Comparison of ENCODE assay signal across 8 cellular contexts in the genomic region with DNA sequence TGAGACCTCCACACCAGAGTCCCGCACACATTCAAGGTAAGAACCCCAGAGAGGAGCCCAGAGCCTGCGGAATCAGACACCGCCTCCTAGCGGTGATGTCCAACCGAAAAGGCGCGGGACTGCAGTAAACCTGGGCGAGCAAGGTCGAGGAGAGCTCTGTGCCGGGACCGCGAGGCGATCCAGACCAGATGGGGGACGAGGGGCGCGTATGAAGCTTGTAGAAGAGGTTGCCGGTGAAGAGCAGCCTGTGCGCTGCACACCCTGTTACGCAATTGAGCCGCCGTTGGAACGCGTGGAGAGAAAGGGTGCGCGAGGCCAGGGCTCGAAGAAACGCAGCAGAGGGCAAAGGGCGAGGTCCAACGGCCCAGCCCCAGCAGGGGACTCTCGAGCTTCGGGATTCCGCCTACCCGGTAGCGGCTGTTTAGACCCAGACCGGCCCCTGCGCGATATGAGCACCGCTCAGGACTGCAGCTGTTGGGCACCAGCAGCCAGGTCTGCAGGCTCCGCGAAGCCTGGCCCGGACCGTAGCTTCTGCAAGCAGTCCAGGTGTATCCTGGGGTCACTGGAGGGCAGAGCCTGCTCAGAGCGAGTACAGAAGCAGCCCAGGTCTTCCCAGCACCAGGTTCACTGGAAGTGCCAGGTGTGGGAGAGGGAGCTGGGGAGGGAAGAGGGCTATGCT.
DNase-seq lines count a peak whose midpoint lies in the region; ATAC-seq and TF ChIP-seq lines count a peak whose summit lies in the region.

No MANE protein-coding gene starts in this region.

- H2AK5ac ChIP-seq in trophoblast cell (ENCODE audit: low read length) = no peak overlapping the region

- H3K36me3 ChIP-seq in Caco-2 (ENCODE audit: control insufficient read depth, insufficient read depth, low read length) (no peaks in the 10 kb centered on the region), trophoblast cell (ENCODE audit: control insufficient read depth in 1 of 2, insufficient read depth in 2 of 2, low read length in 2 of 2) (no peaks in the 10 kb centered on the region)

- H3K27ac ChIP-seq in trophoblast cell (ENCODE audit: low read depth, low read length) = no peak overlapping the region

- H4K12ac ChIP-seq in trophoblast cell (ENCODE audit: low read depth, low read length) = no peak overlapping the region

- no peaks in the 10 kb centered on the region for H3K27me3 ChIP-seq in Caco-2 (replicated peaks; ENCODE audit: control insufficient read depth, insufficient read depth, low read length)
- H3K27me3 ChIP-seq in trophoblast cell (ENCODE audit: insufficient read depth, low read length) = no peaks in the 10 kb centered on the region

- DNase-seq in Caco-2 (peak; percentile 60 to 73), WTC11 (ENCODE audit: low spot score) (peak; percentile 89), fibroblast of pulmonary artery (ENCODE audit: low read depth) (peak; percentile 26), trophoblast cell (no peak), NCI-H187 (lab: John Stamatoyannopoulos, UW) (no peak), DMS79 (lab: John Stamatoyannopoulos, UW) (no peak), NCI-H510A (lab: John Stamatoyannopoulos, UW) (no peak)

- BruUV-seq in Caco-2 (replicated peaks; lab: Mats Ljungman, UMichigan) = no TSS peak

- H3K4ac ChIP-seq in trophoblast cell (ENCODE audit: low read depth, low read length) = no peak overlapping the region

- no peak overlapping the region for H3K14ac ChIP-seq in trophoblast cell (ENCODE audit: low read length)

- H3K27me3 Mint-ChIP-seq in Caco-2 (ENCODE audit: insufficient read depth, unreplicated experiment) (peaks cover 16% of the 10 kb centered on the region), WTC11 (ENCODE audit: low read depth) (peaks cover 21% of the 10 kb centered on the region)

- H3K4me3 ChIP-seq in Caco-2 (ENCODE audit: low read depth, low read length) = peak overlapping the region; percentile 26
- H3K4me3 ChIP-seq in fibroblast of pulmonary artery (replicated peaks; ENCODE audit: low read depth, low read length) = no peak overlapping the region
- H3K4me3 ChIP-seq in trophoblast cell (ENCODE audit: low read depth, low read length) = no peak overlapping the region

- no peaks in the 10 kb centered on the region for H3K9me3 ChIP-seq in Caco-2
- H3K9me3 ChIP-seq in trophoblast cell (ENCODE audit: insufficient read depth, low read depth, low read length) = no peaks in the 10 kb centered on the region

- no peak overlapping the region for H2BK120ac ChIP-seq in trophoblast cell (ENCODE audit: insufficient read depth, low read length, poor library complexity)

- no peak overlapping the region for H4K91ac ChIP-seq in trophoblast cell (ENCODE audit: low read depth, low read length)

- H3K4me1 Mint-ChIP-seq in Caco-2 (ENCODE audit: low read depth, unreplicated experiment) = peaks cover 11% of the 10 kb centered on the region
- peaks cover 19% of the 10 kb centered on the region for H3K4me1 Mint-ChIP-seq in WTC11

- no peak overlapping the region for H3K23ac ChIP-seq in trophoblast cell (ENCODE audit: low read length)

- no peaks in the 10 kb centered on the region for H3K36me3 Mint-ChIP-seq in Caco-2 (ENCODE audit: insufficient read depth, unreplicated experiment)
- no peaks in the 10 kb centered on the region for H3K36me3 Mint-ChIP-seq in WTC11

- H2BK12ac ChIP-seq in trophoblast cell (ENCODE audit: low read length) = no peak overlapping the region

- no peaks in the 10 kb centered on the region for H3K79me2 ChIP-seq in trophoblast cell (ENCODE audit: control insufficient read depth, insufficient read depth, low read length, poor library complexity)

- POLR2A ChIA-PET in Caco-2 (lab: Charles Lee) = no interaction called here
- POLR2A ChIA-PET in WTC11 (lab: Charles Lee) = interaction anchor here (0.6 to 1.5 kb wide), 5 partner anchors 66 to 162 kb away, joined by 3 to 5 read pairs (median 3); a partner anchor contains a TSS

- H3K79me1 ChIP-seq in trophoblast cell (ENCODE audit: low read length) = no peaks in the 10 kb centered on the region

- CTCF ChIA-PET in Caco-2 (lab: Charles Lee) = interaction anchor here (0.6 to 1.4 kb wide), 3 partner anchors 217 to 535 kb away, joined by 3 read pairs; no protein-coding TSS in a partner anchor
- CTCF ChIA-PET in WTC11 (lab: Charles Lee) = interaction anchor here (0.6 to 2.9 kb wide), 64 partner anchors 9 to 1129 kb away, joined by 3 to 38 read pairs (median 6); a partner anchor contains a TSS

- no peak overlapping the region for H3K18ac ChIP-seq in trophoblast cell (ENCODE audit: low read length)

- no peak overlapping the region for H3K9ac ChIP-seq in trophoblast cell (ENCODE audit: low read length)

- no peak overlapping the region for H4K8ac ChIP-seq in trophoblast cell (ENCODE audit: low read depth, low read length)

- H3K9me3 Mint-ChIP-seq in Caco-2 (ENCODE audit: unreplicated experiment) (no peaks in the 10 kb centered on the region), WTC11 (peaks cover 6% of the 10 kb centered on the region)

- intact Hi-C loops in Caco-2 (cut with micrococcal nuclease; ENCODE audit: unreplicated experiment) = loop anchor here (2.0 kb wide), 1 partner anchor 168 kb away; no protein-coding TSS in a partner anchor

- H3K4me1 ChIP-seq in Caco-2 (peaks cover 11% of the 10 kb centered on the region), trophoblast cell (ENCODE audit: control insufficient read depth in 1 of 2, insufficient read depth in 2 of 2, low read length in 2 of 2) (peaks cover 0 to 2% of the 10 kb centered on the region in 2 experiments)

- no CpG with 5 or more reads among the region's 43 CpGs for WGBS in trophoblast cell (ENCODE audit: extremely low coverage, insufficient coverage, insufficient read length)

- H3K27ac Mint-ChIP-seq in Caco-2 (ENCODE audit: unreplicated experiment) (no peak overlapping the region), WTC11 (no peak overlapping the region)

- peak overlapping the region; percentile 13 for H3K4me2 ChIP-seq in trophoblast cell (ENCODE audit: low read length)

- no peak overlapping the region for H2BK5ac ChIP-seq in trophoblast cell (ENCODE audit: low read depth, low read length, poor library complexity)

- ATAC-seq in WTC11 = peak; percentile 87
- no peak for ATAC-seq in GM21786 (IDR thresholded peaks at IDR 0.05; ENCODE audit: unreplicated experiment)

- peak in 1 of 2 experiments; percentile 13 for TF ChIP-seq CTCF in Caco-2 (IDR thresholded peaks at IDR 0.05; ENCODE audit: insufficient read depth in 1 of 2, low read depth in 1 of 2, low read length in 1 of 2, severe bottlenecking in 1 of 2, unreplicated experiment in 1 of 2)
- peak; percentile 67 for TF ChIP-seq CTCF in WTC11 (IDR thresholded peaks at IDR 0.05)
- TF ChIP-seq CTCF in fibroblast of pulmonary artery (IDR thresholded peaks at IDR 0.05; ENCODE audit: low read length, missing control alignments) = peak; percentile 42

- no peak overlapping the region for H2AFZ ChIP-seq in trophoblast cell (ENCODE audit: insufficient read depth, low read length, poor library complexity)

- peak overlapping the region; percentile 63 for H3K4me3 Mint-ChIP-seq in Caco-2 (ENCODE audit: unreplicated experiment)
- H3K4me3 Mint-ChIP-seq in WTC11 = peak overlapping the region; percentile 75

TF ChIP-seq in WTC11, 78 proteins besides CTCF, POLR2A, EP300 and RAD21 (continues in another document):
- TF ChIP-seq, protein P1, sequence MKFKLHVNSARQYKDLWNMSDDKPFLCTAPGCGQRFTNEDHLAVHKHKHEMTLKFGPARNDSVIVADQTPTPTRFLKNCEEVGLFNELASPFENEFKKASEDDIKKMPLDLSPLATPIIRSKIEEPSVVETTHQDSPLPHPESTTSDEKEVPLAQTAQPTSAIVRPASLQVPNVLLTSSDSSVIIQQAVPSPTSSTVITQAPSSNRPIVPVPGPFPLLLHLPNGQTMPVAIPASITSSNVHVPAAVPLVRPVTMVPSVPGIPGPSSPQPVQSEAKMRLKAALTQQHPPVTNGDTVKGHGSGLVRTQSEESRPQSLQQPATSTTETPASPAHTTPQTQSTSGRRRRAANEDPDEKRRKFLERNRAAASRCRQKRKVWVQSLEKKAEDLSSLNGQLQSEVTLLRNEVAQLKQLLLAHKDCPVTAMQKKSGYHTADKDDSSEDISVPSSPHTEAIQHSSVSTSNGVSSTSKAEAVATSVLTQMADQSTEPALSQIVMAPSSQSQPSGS (CRISPR knock-in tag; IDR thresholded peaks at IDR 0.05; ENCODE audit: borderline replicate concordance, low read depth) = no peak
- no peak for TF ChIP-seq MYBL2 (CRISPR knock-in tag; IDR thresholded peaks at IDR 0.05)
- TF ChIP-seq, protein P2, sequence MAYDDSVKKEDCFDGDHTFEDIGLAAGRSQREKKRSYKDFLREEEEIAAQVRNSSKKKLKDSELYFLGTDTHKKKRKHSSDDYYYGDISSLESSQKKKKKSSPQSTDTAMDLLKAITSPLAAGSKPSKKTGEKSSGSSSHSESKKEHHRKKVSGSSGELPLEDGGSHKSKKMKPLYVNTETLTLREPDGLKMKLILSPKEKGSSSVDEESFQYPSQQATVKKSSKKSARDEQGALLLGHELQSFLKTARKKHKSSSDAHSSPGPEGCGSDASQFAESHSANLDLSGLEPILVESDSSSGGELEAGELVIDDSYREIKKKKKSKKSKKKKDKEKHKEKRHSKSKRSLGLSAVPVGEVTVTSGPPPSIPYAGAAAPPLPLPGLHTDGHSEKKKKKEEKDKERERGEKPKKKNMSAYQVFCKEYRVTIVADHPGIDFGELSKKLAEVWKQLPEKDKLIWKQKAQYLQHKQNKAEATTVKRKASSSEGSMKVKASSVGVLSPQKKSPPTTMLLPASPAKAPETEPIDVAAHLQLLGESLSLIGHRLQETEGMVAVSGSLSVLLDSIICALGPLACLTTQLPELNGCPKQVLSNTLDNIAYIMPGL (CRISPR knock-in tag; IDR thresholded peaks at IDR 0.05) = peak; percentile 71
- no peak for TF ChIP-seq CREB1 (CRISPR knock-in tag; IDR thresholded peaks at IDR 0.05)
- TF ChIP-seq NR3C1 (CRISPR knock-in tag; conservative IDR thresholded peaks at IDR 0.05; ENCODE audit: low read depth) = no peak
- TF ChIP-seq CREM (CRISPR knock-in tag; IDR thresholded peaks at IDR 0.05) = no peak
- TF ChIP-seq, protein P3, sequence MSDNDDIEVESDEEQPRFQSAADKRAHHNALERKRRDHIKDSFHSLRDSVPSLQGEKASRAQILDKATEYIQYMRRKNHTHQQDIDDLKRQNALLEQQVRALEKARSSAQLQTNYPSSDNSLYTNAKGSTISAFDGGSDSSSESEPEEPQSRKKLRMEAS (CRISPR knock-in tag; IDR thresholded peaks at IDR 0.05) = peak; percentile 87; the same call in 1 of the 2 replicates
- TF ChIP-seq GTF2I (CRISPR knock-in tag; conservative IDR thresholded peaks at IDR 0.05) = no peak

Comparison
In these comparisons a context has a peak if more than half of its experiments do, and no peak if none do; other contexts are left out.
1. DNase-seq: peak in Caco-2 (2 of 2), WTC11 (single experiment) and fibroblast of pulmonary artery (single experiment); none in trophoblast cell (0 of 2), NCI-H187 (0 of 2), DMS79 (single experiment) and NCI-H510A (single experiment).